8 cellular contexts compared by ENCODE assay signal in genomic region chr11:130160460-130161090, GRCh38. TPM values are rescaled to one million over a fixed set of nuclear protein-coding genes. Genes with fewer than 3 reads are reported as not detected.
DNase-seq lines count a peak whose midpoint lies in the region; ATAC-seq, FAIRE-seq and TF ChIP-seq lines count a peak whose summit lies in the region.

No MANE protein-coding gene starts in this region.

- H3K27ac ChIP-seq in H1 (ENCODE audit: low read depth, low read length) (no peak overlapping the region), osteoblast (ENCODE audit: low read depth, low read length) (no peak overlapping the region)

- no peak overlapping the region for H2BK15ac ChIP-seq in H1 (ENCODE audit: low read length)

- no peaks in the 10 kb centered on the region for H4K20me1 ChIP-seq in H1 (replicated peaks in 1 of 2; ENCODE audit: control insufficient read depth in 1 of 2, insufficient read depth in 2 of 2, low read length in 2 of 2)
- no peaks in the 10 kb centered on the region for H4K20me1 ChIP-seq in osteoblast (ENCODE audit: insufficient read depth, low read length)

- H2BK120ac ChIP-seq in H1 (replicated peaks; ENCODE audit: low read depth, low read length): no peak overlapping the region

- peak overlapping the region; percentile 84 to 86 for H3K4me2 ChIP-seq in H1 (ENCODE audit: insufficient read depth in 1 of 2, low read depth in 2 of 2, low read length in 2 of 2)
- peak overlapping the region; percentile 23 for H3K4me2 ChIP-seq in osteoblast (ENCODE audit: insufficient read depth, low read length)

- H2AFZ ChIP-seq in H1 (ENCODE audit: low read length): 0 out of 2 replicates have a peak overlapping the region, but pooled peaks have one; percentile 15
- H2AFZ ChIP-seq in osteoblast (ENCODE audit: low read length): peak overlapping the region; percentile 15

- H3K27me3 ChIP-seq in H7 (ENCODE audit: control insufficient read depth, insufficient read depth, low read length): peaks cover 43% of the 10 kb centered on the region
- H3K27me3 ChIP-seq in H1 (replicated peaks in 1 of 4; ENCODE audit: control insufficient read depth in 3 of 4, extremely low read depth in 1 of 4, insufficient read depth in 3 of 4, low read length in 3 of 4): peaks cover 4 to 51% (median 43%) of the 10 kb centered on the region in 4 experiments
- H3K27me3 ChIP-seq in osteoblast (ENCODE audit: insufficient read depth, low read length): peaks cover 69% of the 10 kb centered on the region

- POLR2A ChIA-PET in H1 (lab: Charles Lee; ENCODE audit: partially characterized antibody): interaction anchor here (1.9 to 3.0 kb wide), 3 partner anchors 10 to 84 kb away, joined by 5 to 17 read pairs (median 13); no protein-coding TSS in a partner anchor

- no peak overlapping the region for H4K5ac ChIP-seq in H1 (ENCODE audit: insufficient read length, low read depth, low read length)

- DNase-seq in H7 (peak; percentile 70), NCI-H345 (lab: John Stamatoyannopoulos, UW) (peak; percentile 20), H1 (ENCODE audit: low read depth in 1 of 2, low spot score in 2 of 2) (peak in 1 of 2 experiments; percentile 62), osteoblast (ENCODE audit: insufficient read length, low spot score, missing footprints) (no peak), nucleus accumbens (lab: John Stamatoyannopoulos, UW) (no peak), omental fat pad (ENCODE audit: low spot score) (no peak), mesenteric fat pad (ENCODE audit: low spot score) (no peak)

- H3K23me2 ChIP-seq in H1 (ENCODE audit: low read depth, low read length): peaks cover 4% of the 10 kb centered on the region; the same call in 1 of the 2 replicates

- no peaks in the 10 kb centered on the region for H3K36me3 ChIP-seq in H7 (replicated peaks; ENCODE audit: control insufficient read depth, insufficient read depth, low read length)
- no peaks in the 10 kb centered on the region for H3K36me3 ChIP-seq in H1 (ENCODE audit: control insufficient read depth in 2 of 4, insufficient read depth in 4 of 4, low read length in 3 of 4)
- H3K36me3 ChIP-seq in osteoblast (ENCODE audit: insufficient read depth, low read length): no peaks in the 10 kb centered on the region

- TF ChIP-seq POLR2A in H1 (IDR thresholded peaks at IDR 0.05; ENCODE audit: control extremely low read depth in 1 of 2, low read depth in 2 of 2, low read length in 2 of 2): no peak

- H2BK5ac ChIP-seq in H1 (ENCODE audit: low read depth, low read length): no peak overlapping the region

- peak overlapping the region; percentile 38; the same call in 1 of the 2 replicates for H3K18ac ChIP-seq in H1 (ENCODE audit: extremely low read depth, low read length)

- H2BK20ac ChIP-seq in H1 (ENCODE audit: low read length): 0 out of 2 replicates have a peak overlapping the region, but pooled peaks have one; percentile 73

- peak overlapping the region; percentile 48; the same call in 1 of the 2 replicates for H3K4me3 ChIP-seq in H7 (ENCODE audit: insufficient read depth, low read depth, low read length)
- peak overlapping the region; percentile 37 to 61 (median 44) for H3K4me3 ChIP-seq in H1 (ENCODE audit: extremely low read depth in 1 of 4, insufficient read depth in 2 of 4, low read depth in 3 of 4, low read length in 4 of 4)
- H3K4me3 ChIP-seq in osteoblast (ENCODE audit: insufficient read depth, low read length): no peak overlapping the region

- no peak overlapping the region for H3K14ac ChIP-seq in H1 (ENCODE audit: insufficient read length)

- peak overlapping the region in 2 of 4 experiments; percentile 1 to 19; a peak in 2 of 7 replicates for H3K9ac ChIP-seq in H1 (replicated peaks in 1 of 4; ENCODE audit: extremely low read depth in 1 of 4, low read depth in 3 of 4, low read length in 3 of 4)

- no peak overlapping the region for H3K4ac ChIP-seq in H1 (replicated peaks; ENCODE audit: insufficient read length, low read depth, low read length)

- no peak overlapping the region for H4K91ac ChIP-seq in H1 (replicated peaks; ENCODE audit: insufficient read length, low read length)

- no peak overlapping the region for H3K56ac ChIP-seq in H1 (replicated peaks; ENCODE audit: insufficient read length, low read depth, low read length)

- FAIRE-seq in H1 (lab: Jason Lieb, UNC): no peak

- ATAC-seq in omental fat pad (ENCODE audit: low FRiP score): no peak
- ATAC-seq in GM19351 (IDR thresholded peaks at IDR 0.05; ENCODE audit: unreplicated experiment): no peak

- H2BK12ac ChIP-seq in H1 (ENCODE audit: low read depth, low read length): no peak overlapping the region

- H3K9me3 ChIP-seq in H1 (ENCODE audit: insufficient read depth in 2 of 2, low read depth in 1 of 2, low read length in 1 of 2) (no peaks in the 10 kb centered on the region), osteoblast (ENCODE audit: low read depth, low read length) (no peaks in the 10 kb centered on the region)

- no peak overlapping the region for H2AK5ac ChIP-seq in H1 (ENCODE audit: low read depth, low read length)

- no peak overlapping the region for H3K23ac ChIP-seq in H1 (ENCODE audit: insufficient read length)

- no peak overlapping the region for H4K8ac ChIP-seq in H1 (ENCODE audit: extremely low read depth, insufficient read depth, low read length)

- H3K4me1 ChIP-seq in H1 (replicated peaks in 1 of 4; ENCODE audit: control insufficient read depth in 3 of 4, insufficient read depth in 4 of 4, low read length in 3 of 4): peaks cover 0 to 25% (median 11%) of the 10 kb centered on the region in 4 experiments; a peak in 6 of 7 replicates
- H3K4me1 ChIP-seq in osteoblast (ENCODE audit: insufficient read depth, low read length): peaks cover 9% of the 10 kb centered on the region

- no peaks in the 10 kb centered on the region; the same call in none of the 2 replicates for H3K79me1 ChIP-seq in H1 (ENCODE audit: low read depth, low read length)

- no peaks in the 10 kb centered on the region for H3K79me2 ChIP-seq in H1 (ENCODE audit: control insufficient read depth in 1 of 2, insufficient read depth in 2 of 2, low read length in 2 of 2)
- no peaks in the 10 kb centered on the region for H3K79me2 ChIP-seq in osteoblast (ENCODE audit: insufficient read depth, low read length)

- TF ChIP-seq CTCF in H1 (IDR thresholded peaks at IDR 0.05; ENCODE audit: control extremely low read depth in 1 of 3, insufficient read depth in 1 of 3, low read depth in 1 of 3, low read length in 3 of 3): no peak
- TF ChIP-seq CTCF in osteoblast (IDR thresholded peaks at IDR 0.05; ENCODE audit: extremely low read depth, low read depth, low read length): no peak
- TF ChIP-seq CTCF in omental fat pad (IDR thresholded peaks at IDR 0.05): no peak

- no peak for TF ChIP-seq RAD21 in H1 (IDR thresholded peaks at IDR 0.05 in 1 of 2, conservative IDR thresholded peaks at IDR 0.05 in 1 of 2; ENCODE audit: low read depth in 2 of 2, low read length in 2 of 2)

- TF ChIP-seq EP300 in H1 (IDR thresholded peaks at IDR 0.05; ENCODE audit: borderline replicate concordance in 1 of 2, low read depth in 2 of 2, low read length in 2 of 2): no peak

- CTCF ChIA-PET in H1 (lab: Charles Lee; ENCODE audit: partially characterized antibody): interaction anchor here (1.0 to 2.1 kb wide), 6 partner anchors 9 to 71 kb away, joined by 3 to 10 read pairs (median 3); no protein-coding TSS in a partner anchor

- 35% methylated on average over 18 of the region's 18 CpGs; no CpG with 5 or more reads in 1 of the 2 experiments for WGBS in H1 (ENCODE audit: extremely low coverage in 1 of 2, insufficient coverage in 1 of 2, insufficient read length in 1 of 2, insufficient replicate concordance in 2 of 2, low coverage in 1 of 2, low lambda C conversion rate in 2 of 2, missing lambda C conversion rate in 1 of 2), 2 experiments

TF ChIP-seq in H1, 55 proteins besides CTCF, POLR2A, EP300 and RAD21 (continues in another document):
- TF ChIP-seq SRF (IDR thresholded peaks at IDR 0.05; ENCODE audit: low read depth, low read length): no peak
- peak; percentile 47 for TF ChIP-seq EZH2 (IDR thresholded peaks at IDR 0.05; ENCODE audit: low read depth, low read length, severe bottlenecking)
- peak; percentile 54 for TF ChIP-seq SUZ12 (IDR thresholded peaks at IDR 0.05; ENCODE audit: low read length)
- no peak for TF ChIP-seq POU5F1 (IDR thresholded peaks at IDR 0.05; ENCODE audit: low read depth, low read length)
- no peak for TF ChIP-seq BCL11A (IDR thresholded peaks at IDR 0.05; ENCODE audit: low read depth in 2 of 2, low read length in 2 of 2)
- TF ChIP-seq CHD2 (IDR thresholded peaks at IDR 0.05; ENCODE audit: low read length): no peak
- TF ChIP-seq ASH2L (IDR thresholded peaks at IDR 0.05; ENCODE audit: low read length): peak; percentile 9
- no peak for TF ChIP-seq JUND (IDR thresholded peaks at IDR 0.05; ENCODE audit: low read length)
- TF ChIP-seq, protein P1, sequence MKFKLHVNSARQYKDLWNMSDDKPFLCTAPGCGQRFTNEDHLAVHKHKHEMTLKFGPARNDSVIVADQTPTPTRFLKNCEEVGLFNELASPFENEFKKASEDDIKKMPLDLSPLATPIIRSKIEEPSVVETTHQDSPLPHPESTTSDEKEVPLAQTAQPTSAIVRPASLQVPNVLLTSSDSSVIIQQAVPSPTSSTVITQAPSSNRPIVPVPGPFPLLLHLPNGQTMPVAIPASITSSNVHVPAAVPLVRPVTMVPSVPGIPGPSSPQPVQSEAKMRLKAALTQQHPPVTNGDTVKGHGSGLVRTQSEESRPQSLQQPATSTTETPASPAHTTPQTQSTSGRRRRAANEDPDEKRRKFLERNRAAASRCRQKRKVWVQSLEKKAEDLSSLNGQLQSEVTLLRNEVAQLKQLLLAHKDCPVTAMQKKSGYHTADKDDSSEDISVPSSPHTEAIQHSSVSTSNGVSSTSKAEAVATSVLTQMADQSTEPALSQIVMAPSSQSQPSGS (IDR thresholded peaks at IDR 0.05; ENCODE audit: low read length): no peak
- no peak for TF ChIP-seq TBP (IDR thresholded peaks at IDR 0.05; ENCODE audit: low read depth, low read length)

RNA-seq across cellular contexts. Expression of gene ST14, which starts 1.0 kb away (rescaled TPM):
- 4.5 and 4.7 TPM in 2 replicates for total RNA-seq in H7 (2014; rRNA removed; shearing (Covaris generic))
- 22.4 and 25.7 TPM in 2 replicates for total RNA-seq in H1 (2021; fragmentation: NEBNext Ultra II Directional; extraction: Animal tissue kit (Norgen Biotek cat#: 25700))
- 24.9 and 31.8 TPM in 2 replicates for polyA plus RNA-seq in H1 (2011; rRNA removed)
- 20.5 TPM for polyA plus RNA-seq in H1 (2011; cell fraction: cytosol; rRNA removed)
- polyA plus RNA-seq in H1 (2011; cell fraction: nucleus; rRNA removed): 32.8 TPM
- polyA plus RNA-seq in H1 (2012, experiment 1 of 2): 12.9 to 23.2 TPM (median 21.1 TPM) in 4 replicates
- polyA plus RNA-seq in H1 (2012, experiment 2 of 2): 18.0 TPM
- 36.9 TPM for polyA plus RNA-seq in H1 (2013, experiment 1 of 2)
- polyA plus RNA-seq in H1 (2013, experiment 2 of 2): 38.9 TPM
- polyA minus RNA-seq in H1 (2011; rRNA and poly(A)+ RNA removed): 14.8 and 15.0 TPM in 2 replicates
- polyA minus RNA-seq in H1 (2011; cell fraction: cytosol; rRNA and poly(A)+ RNA removed): 12.3 TPM
- 9.7 TPM for polyA minus RNA-seq in H1 (2011; cell fraction: nucleus; rRNA and poly(A)+ RNA removed)
- total RNA-seq in osteoblast (under 0.01 TPM in 1 of 2 replicates, not detected in the other), omental fat pad (10 to 100 TPM in 2 of 4 donors, 1 to 10 TPM in 2; 4.4 to 49.1 (median 10.8) TPM), mesenteric fat pad (13.3 TPM)

Comparison
In these comparisons a context has a peak if more than half of its experiments do, and no peak if none do; other contexts are left out.
1. DNase-seq: peak in H7 (single experiment) and NCI-H345 (single experiment); none in osteoblast (single experiment), nucleus accumbens (0 of 56), omental fat pad (single experiment) and mesenteric fat pad (single experiment).